Comparison of ENCODE assay signal across 1 cellular context in the genomic region with DNA sequence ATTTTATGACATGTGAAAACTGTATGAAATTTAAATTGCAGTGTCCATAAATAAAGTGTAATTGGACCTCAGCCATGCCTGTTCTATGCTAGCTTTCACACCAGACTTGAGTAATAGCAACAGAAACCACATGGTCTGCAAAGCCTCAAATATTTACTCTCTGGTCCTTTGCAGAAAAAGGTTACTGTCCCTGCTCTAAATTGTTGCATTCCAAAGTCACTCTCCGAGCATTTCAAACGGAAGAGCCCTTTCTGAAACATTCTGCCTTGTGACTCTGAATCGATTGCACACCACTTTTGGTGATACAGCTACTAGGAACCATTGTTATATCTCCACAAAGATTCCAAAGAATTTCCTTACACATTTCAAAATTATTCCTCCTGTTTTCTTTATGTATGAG.
TF ChIP-seq lines count a peak whose summit lies in the region.

No MANE protein-coding gene starts in this region.

TF ChIP-seq in HepG2, 621 proteins besides CTCF, POLR2A, EP300 and RAD21 (continued from another document and continues in another):
- TF ChIP-seq, protein P1, sequence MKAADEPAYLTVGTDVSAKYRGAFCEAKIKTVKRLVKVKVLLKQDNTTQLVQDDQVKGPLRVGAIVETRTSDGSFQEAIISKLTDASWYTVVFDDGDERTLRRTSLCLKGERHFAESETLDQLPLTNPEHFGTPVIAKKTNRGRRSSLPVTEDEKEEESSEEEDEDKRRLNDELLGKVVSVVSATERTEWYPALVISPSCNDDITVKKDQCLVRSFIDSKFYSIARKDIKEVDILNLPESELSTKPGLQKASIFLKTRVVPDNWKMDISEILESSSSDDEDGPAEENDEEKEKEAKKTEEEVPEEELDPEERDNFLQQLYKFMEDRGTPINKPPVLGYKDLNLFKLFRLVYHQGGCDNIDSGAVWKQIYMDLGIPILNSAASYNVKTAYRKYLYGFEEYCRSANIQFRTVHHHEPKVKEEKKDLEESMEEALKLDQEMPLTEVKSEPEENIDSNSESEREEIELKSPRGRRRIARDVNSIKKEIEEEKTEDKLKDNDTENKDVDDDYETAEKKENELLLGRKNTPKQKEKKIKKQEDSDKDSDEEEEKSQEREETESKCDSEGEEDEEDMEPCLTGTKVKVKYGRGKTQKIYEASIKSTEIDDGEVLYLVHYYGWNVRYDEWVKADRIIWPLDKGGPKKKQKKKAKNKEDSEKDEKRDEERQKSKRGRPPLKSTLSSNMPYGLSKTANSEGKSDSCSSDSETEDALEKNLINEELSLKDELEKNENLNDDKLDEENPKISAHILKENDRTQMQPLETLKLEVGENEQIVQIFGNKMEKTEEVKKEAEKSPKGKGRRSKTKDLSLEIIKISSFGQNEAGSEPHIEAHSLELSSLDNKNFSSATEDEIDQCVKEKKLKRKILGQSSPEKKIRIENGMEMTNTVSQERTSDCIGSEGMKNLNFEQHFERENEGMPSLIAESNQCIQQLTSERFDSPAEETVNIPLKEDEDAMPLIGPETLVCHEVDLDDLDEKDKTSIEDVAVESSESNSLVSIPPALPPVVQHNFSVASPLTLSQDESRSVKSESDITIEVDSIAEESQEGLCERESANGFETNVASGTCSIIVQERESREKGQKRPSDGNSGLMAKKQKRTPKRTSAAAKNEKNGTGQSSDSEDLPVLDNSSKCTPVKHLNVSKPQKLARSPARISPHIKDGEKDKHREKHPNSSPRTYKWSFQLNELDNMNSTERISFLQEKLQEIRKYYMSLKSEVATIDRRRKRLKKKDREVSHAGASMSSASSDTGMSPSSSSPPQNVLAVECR (CRISPR knock-in tag; IDR thresholded peaks at IDR 0.05; ENCODE audit: borderline replicate concordance): peak; percentile 28; the same call in 1 of the 2 replicates
- TF ChIP-seq RCOR2 (CRISPR knock-in tag; IDR thresholded peaks at IDR 0.05) (peak; percentile 54; the same call in 1 of the 2 replicates), PHF20 (CRISPR knock-in tag; IDR thresholded peaks at IDR 0.05) (no peak), DMAP1 (CRISPR knock-in tag; IDR thresholded peaks at IDR 0.05) (no peak; the same call in none of the 2 replicates), ZSCAN9 (CRISPR knock-in tag; IDR thresholded peaks at IDR 0.05; ENCODE audit: borderline replicate concordance) (peak; percentile 73; the same call in 1 of the 2 replicates), ZNF775 (CRISPR knock-in tag; IDR thresholded peaks at IDR 0.05; ENCODE audit: borderline replicate concordance) (no peak), YEATS2 (CRISPR knock-in tag; IDR thresholded peaks at IDR 0.05; ENCODE audit: borderline replicate concordance) (peak; percentile 28; the same call in 1 of the 2 replicates), FOXK2 (IDR thresholded peaks at IDR 0.05) (no peak), ZNF274 (CRISPR knock-in tag; IDR thresholded peaks at IDR 0.05) (no peak), ZNF180 (CRISPR knock-in tag; IDR thresholded peaks at IDR 0.05; ENCODE audit: borderline replicate concordance, low read depth) (no peak), PPARG (CRISPR knock-in tag; conservative IDR thresholded peaks at IDR 0.05) (peak; percentile 70), CEBPB (IDR thresholded peaks at IDR 0.05; ENCODE audit: borderline replicate concordance, low read depth, low read length) (peak; percentile 50; the same call in 1 of the 2 replicates), MED1 (CRISPR knock-in tag; IDR thresholded peaks at IDR 0.05) (peak; percentile 79), HNRNPUL1 (IDR thresholded peaks at IDR 0.05; ENCODE audit: low read depth, low read length) (no peak), MLLT10 (CRISPR knock-in tag; IDR thresholded peaks at IDR 0.05) (no peak), ZBTB42 (CRISPR knock-in tag; IDR thresholded peaks at IDR 0.05) (no peak), SATB2 (CRISPR knock-in tag; IDR thresholded peaks at IDR 0.05) (no peak), ATF7 (IDR thresholded peaks at IDR 0.05) (no peak), ATF7 (CRISPR knock-in tag; IDR thresholded peaks at IDR 0.05) (no peak), ONECUT2 (CRISPR knock-in tag; IDR thresholded peaks at IDR 0.05) (peak; percentile 92), NFYB (CRISPR knock-in tag; IDR thresholded peaks at IDR 0.05) (no peak), ZFP62 (CRISPR knock-in tag; IDR thresholded peaks at IDR 0.05) (no peak), ZNF652 (CRISPR knock-in tag; IDR thresholded peaks at IDR 0.05; ENCODE audit: borderline replicate concordance, low read depth) (no peak), SMARCE1 (IDR thresholded peaks at IDR 0.05; ENCODE audit: borderline replicate concordance) (no peak), ISL2 (CRISPR knock-in tag; IDR thresholded peaks at IDR 0.05) (peak; percentile 84), ZNF562 (CRISPR knock-in tag; IDR thresholded peaks at IDR 0.05; ENCODE audit: borderline replicate concordance) (no peak), ZNF224 (CRISPR knock-in tag; IDR thresholded peaks at IDR 0.05) (0 out of 2 replicates have a peak, but pooled peaks have one; percentile 34), ZKSCAN8 (CRISPR knock-in tag; IDR thresholded peaks at IDR 0.05; ENCODE audit: borderline replicate concordance) (peak; percentile 64; the same call in 1 of the 2 replicates), ZNF30 (CRISPR knock-in tag; IDR thresholded peaks at IDR 0.05) (no peak), NAIF1 (CRISPR knock-in tag; IDR thresholded peaks at IDR 0.05; ENCODE audit: borderline replicate concordance) (no peak), BCL6 (CRISPR knock-in tag; IDR thresholded peaks at IDR 0.05) (peak; percentile 73), SRSF9 (IDR thresholded peaks at IDR 0.05; ENCODE audit: borderline replicate concordance, insufficient read depth, low read depth, low read length, poor library complexity, severe bottlenecking) (no peak), ZNF749 (CRISPR knock-in tag; IDR thresholded peaks at IDR 0.05; ENCODE audit: borderline replicate concordance) (no peak), ZNF543 (CRISPR knock-in tag; IDR thresholded peaks at IDR 0.05) (no peak), ZNF816 (CRISPR knock-in tag; IDR thresholded peaks at IDR 0.05; ENCODE audit: borderline replicate concordance) (no peak), ZNF253 (CRISPR knock-in tag; IDR thresholded peaks at IDR 0.05; ENCODE audit: borderline replicate concordance) (no peak), PRMT3 (CRISPR knock-in tag; IDR thresholded peaks at IDR 0.05; ENCODE audit: borderline replicate concordance, low read depth) (0 out of 2 replicates have a peak, but pooled peaks have one; percentile 30), SOX13 (IDR thresholded peaks at IDR 0.05) (peak; percentile 90), SOX13 (CRISPR knock-in tag; conservative IDR thresholded peaks at IDR 0.05 in 1 of 2, IDR thresholded peaks at IDR 0.05 in 1 of 2) (peak in 1 of 2 experiments; percentile 97; a peak in 2 of 4 replicates), TARDBP (CRISPR knock-in tag; IDR thresholded peaks at IDR 0.05) (peak; percentile 60; the same call in 1 of the 2 replicates), CHD4 (IDR thresholded peaks at IDR 0.05; ENCODE audit: borderline replicate concordance, low read length) (no peak), NR3C1 (CRISPR knock-in tag; IDR thresholded peaks at IDR 0.05) (no peak), PHF8 (CRISPR knock-in tag; IDR thresholded peaks at IDR 0.05) (no peak)
- TF ChIP-seq, protein P2, sequence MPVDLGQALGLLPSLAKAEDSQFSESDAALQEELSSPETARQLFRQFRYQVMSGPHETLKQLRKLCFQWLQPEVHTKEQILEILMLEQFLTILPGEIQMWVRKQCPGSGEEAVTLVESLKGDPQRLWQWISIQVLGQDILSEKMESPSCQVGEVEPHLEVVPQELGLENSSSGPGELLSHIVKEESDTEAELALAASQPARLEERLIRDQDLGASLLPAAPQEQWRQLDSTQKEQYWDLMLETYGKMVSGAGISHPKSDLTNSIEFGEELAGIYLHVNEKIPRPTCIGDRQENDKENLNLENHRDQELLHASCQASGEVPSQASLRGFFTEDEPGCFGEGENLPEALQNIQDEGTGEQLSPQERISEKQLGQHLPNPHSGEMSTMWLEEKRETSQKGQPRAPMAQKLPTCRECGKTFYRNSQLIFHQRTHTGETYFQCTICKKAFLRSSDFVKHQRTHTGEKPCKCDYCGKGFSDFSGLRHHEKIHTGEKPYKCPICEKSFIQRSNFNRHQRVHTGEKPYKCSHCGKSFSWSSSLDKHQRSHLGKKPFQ (CRISPR knock-in tag; IDR thresholded peaks at IDR 0.05; ENCODE audit: insufficient replicate concordance): peak; percentile 72
- TF ChIP-seq, protein P3, sequence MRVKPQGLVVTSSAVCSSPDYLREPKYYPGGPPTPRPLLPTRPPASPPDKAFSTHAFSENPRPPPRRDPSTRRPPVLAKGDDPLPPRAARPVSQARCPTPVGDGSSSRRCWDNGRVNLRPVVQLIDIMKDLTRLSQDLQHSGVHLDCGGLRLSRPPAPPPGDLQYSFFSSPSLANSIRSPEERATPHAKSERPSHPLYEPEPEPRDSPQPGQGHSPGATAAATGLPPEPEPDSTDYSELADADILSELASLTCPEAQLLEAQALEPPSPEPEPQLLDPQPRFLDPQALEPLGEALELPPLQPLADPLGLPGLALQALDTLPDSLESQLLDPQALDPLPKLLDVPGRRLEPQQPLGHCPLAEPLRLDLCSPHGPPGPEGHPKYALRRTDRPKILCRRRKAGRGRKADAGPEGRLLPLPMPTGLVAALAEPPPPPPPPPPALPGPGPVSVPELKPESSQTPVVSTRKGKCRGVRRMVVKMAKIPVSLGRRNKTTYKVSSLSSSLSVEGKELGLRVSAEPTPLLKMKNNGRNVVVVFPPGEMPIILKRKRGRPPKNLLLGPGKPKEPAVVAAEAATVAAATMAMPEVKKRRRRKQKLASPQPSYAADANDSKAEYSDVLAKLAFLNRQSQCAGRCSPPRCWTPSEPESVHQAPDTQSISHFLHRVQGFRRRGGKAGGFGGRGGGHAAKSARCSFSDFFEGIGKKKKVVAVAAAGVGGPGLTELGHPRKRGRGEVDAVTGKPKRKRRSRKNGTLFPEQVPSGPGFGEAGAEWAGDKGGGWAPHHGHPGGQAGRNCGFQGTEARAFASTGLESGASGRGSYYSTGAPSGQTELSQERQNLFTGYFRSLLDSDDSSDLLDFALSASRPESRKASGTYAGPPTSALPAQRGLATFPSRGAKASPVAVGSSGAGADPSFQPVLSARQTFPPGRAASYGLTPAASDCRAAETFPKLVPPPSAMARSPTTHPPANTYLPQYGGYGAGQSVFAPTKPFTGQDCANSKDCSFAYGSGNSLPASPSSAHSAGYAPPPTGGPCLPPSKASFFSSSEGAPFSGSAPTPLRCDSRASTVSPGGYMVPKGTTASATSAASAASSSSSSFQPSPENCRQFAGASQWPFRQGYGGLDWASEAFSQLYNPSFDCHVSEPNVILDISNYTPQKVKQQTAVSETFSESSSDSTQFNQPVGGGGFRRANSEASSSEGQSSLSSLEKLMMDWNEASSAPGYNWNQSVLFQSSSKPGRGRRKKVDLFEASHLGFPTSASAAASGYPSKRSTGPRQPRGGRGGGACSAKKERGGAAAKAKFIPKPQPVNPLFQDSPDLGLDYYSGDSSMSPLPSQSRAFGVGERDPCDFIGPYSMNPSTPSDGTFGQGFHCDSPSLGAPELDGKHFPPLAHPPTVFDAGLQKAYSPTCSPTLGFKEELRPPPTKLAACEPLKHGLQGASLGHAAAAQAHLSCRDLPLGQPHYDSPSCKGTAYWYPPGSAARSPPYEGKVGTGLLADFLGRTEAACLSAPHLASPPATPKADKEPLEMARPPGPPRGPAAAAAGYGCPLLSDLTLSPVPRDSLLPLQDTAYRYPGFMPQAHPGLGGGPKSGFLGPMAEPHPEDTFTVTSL (CRISPR knock-in tag; IDR thresholded peaks at IDR 0.05; ENCODE audit: borderline replicate concordance): peak; percentile 74; the same call in 1 of the 2 replicates
- TF ChIP-seq, protein P4, sequence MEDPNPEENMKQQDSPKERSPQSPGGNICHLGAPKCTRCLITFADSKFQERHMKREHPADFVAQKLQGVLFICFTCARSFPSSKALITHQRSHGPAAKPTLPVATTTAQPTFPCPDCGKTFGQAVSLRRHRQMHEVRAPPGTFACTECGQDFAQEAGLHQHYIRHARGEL (CRISPR knock-in tag; IDR thresholded peaks at IDR 0.05): no peak
- TF ChIP-seq, protein P5, sequence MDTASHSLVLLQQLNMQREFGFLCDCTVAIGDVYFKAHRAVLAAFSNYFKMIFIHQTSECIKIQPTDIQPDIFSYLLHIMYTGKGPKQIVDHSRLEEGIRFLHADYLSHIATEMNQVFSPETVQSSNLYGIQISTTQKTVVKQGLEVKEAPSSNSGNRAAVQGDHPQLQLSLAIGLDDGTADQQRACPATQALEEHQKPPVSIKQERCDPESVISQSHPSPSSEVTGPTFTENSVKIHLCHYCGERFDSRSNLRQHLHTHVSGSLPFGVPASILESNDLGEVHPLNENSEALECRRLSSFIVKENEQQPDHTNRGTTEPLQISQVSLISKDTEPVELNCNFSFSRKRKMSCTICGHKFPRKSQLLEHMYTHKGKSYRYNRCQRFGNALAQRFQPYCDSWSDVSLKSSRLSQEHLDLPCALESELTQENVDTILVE (CRISPR knock-in tag; IDR thresholded peaks at IDR 0.05): peak; percentile 30; the same call in 1 of the 2 replicates
- TF ChIP-seq, protein P6, sequence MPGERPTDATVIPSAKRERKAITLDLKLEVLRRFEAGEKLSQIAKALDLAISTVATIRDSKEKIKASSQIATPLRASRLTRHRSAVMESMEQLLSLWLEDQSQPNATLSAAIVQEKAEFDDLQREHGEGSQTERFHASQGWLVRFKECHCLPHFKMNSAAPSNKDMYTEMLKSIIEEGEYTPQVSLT (CRISPR knock-in tag; IDR thresholded peaks at IDR 0.05; ENCODE audit: borderline replicate concordance, low read depth): no peak
- TF ChIP-seq, protein P7, sequence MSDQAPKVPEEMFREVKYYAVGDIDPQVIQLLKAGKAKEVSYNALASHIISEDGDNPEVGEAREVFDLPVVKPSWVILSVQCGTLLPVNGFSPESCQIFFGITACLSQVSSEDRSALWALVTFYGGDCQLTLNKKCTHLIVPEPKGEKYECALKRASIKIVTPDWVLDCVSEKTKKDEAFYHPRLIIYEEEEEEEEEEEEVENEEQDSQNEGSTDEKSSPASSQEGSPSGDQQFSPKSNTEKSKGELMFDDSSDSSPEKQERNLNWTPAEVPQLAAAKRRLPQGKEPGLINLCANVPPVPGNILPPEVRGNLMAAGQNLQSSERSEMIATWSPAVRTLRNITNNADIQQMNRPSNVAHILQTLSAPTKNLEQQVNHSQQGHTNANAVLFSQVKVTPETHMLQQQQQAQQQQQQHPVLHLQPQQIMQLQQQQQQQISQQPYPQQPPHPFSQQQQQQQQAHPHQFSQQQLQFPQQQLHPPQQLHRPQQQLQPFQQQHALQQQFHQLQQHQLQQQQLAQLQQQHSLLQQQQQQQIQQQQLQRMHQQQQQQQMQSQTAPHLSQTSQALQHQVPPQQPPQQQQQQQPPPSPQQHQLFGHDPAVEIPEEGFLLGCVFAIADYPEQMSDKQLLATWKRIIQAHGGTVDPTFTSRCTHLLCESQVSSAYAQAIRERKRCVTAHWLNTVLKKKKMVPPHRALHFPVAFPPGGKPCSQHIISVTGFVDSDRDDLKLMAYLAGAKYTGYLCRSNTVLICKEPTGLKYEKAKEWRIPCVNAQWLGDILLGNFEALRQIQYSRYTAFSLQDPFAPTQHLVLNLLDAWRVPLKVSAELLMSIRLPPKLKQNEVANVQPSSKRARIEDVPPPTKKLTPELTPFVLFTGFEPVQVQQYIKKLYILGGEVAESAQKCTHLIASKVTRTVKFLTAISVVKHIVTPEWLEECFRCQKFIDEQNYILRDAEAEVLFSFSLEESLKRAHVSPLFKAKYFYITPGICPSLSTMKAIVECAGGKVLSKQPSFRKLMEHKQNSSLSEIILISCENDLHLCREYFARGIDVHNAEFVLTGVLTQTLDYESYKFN (CRISPR knock-in tag; conservative IDR thresholded peaks at IDR 0.05): peak; percentile 84
